ENCODE assay signal across 31 cellular contexts in the genomic region with DNA sequence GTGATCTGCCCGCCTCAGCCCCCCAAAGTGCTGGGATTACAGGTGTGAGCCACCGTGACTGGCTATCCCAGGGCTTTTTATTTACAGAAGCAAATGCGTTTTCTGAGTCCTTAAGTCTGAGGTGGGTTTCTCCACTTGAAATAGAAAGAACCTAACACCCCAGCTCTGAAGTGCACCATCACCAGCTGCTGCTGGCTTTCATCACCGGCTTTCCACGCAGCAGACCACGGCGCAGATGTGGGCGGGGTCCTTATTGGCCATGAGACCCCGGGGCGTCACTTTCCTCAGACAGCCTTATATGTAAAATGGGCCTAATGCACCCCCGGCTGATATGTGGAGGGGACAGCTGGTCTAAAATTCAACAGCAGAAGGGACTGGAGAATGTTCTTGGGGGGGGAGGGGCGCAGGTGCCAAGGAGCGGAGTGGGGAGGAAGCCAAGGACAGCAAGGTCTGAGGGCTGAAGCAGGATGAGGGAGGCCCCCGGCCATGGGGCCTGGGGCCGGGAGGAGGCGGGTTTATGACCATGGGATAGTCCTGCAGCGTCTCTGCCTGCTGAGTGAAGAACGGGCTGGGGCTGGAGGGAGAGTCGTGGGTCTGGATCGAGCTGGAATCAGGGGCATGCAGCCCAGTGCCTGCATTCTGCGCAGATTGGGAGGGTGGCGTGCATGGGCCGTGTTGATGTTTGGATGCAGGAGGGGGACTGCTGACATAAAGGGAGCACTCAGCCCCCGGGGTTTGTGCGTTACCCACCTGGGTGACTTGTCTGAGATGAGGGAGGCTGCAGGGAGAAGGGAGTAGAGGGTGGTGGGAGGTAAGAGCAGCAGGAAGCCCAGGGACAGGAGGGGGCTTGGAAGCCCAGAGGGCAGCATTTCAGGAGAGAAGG. TPM values are rescaled to one million over a fixed set of nuclear protein-coding genes. Genes with fewer than 3 reads are reported as not detected.
DNase-seq lines count a peak whose midpoint lies in the region; ATAC-seq and TF ChIP-seq lines count a peak whose summit lies in the region.
"Had no signal": no experiment of that assay in that cellular context is flagged by ENCODE, and none has a peak within 500 bp of the region (broad histone marks: within the 10 kb centered on the region; RNA-seq: fewer than 3 reads in every experiment).

No MANE protein-coding gene starts in this region.

- H3K27me3 Mint-ChIP-seq in GM23338 (ENCODE audit: insufficient read depth, low read depth, poor library complexity) (peaks cover 3% of the 10 kb centered on the region), glutamatergic neuron (ENCODE audit: unreplicated experiment) (peaks cover 11% of the 10 kb centered on the region), osteocyte (ENCODE audit: unreplicated experiment) (peaks cover 2% of the 10 kb centered on the region)

- intact Hi-C loops in cardiac septum (cut with DNase I) (no loop called here), esophagus squamous epithelium (cut with DNase I) (no loop called here)

- no peak for TF ChIP-seq POLR2A in esophagus squamous epithelium (IDR thresholded peaks at IDR 0.05)

- H3F3A ChIP-seq in GM23338 (replicated peaks; ENCODE audit: low read depth), result no peaks in the 10 kb centered on the region

- DNase-seq in GM23338 (ENCODE audit: low spot score) (no peak), caudate nucleus (lab: John Stamatoyannopoulos, UW) (peak in 1 of 61 donors; percentile 72), glutamatergic neuron (no peak), osteocyte (ENCODE audit: extremely low spot score, unreplicated experiment) (peak; percentile 77), NAMALWA (ENCODE audit: low spot score) (no peak), NCI-H1092 treated with DMSO at 0.1 percent for 48 hours (lab: John Stamatoyannopoulos, UW) (no peak), cardiac septum (ENCODE audit: low spot score) (no peak), esophagus squamous epithelium (lab: John Stamatoyannopoulos, UW) (no peak)
- DNase-seq: activated CD4-positive, alpha-beta T cell treated with anti-CD3 and anti-CD28 coated beads for 36 hours; activated CD8-positive, alpha-beta T cell treated with anti-CD3 and anti-CD28 coated beads, Interleukin-2, amount 10 ng/mL, durations not matched to agents 7 days and 5 days; CD4-positive, alpha-beta memory T cell; hypothalamus; Kasumi-1; left lung; mesendoderm; NCI-H1436 treated with DMSO at 0.1 percent for 48 hours; NCI-H2081 treated with DMSO at 0.1 percent for 48 hours; NCI-H226; NCI-H748 treated with DMSO at 0.1 percent for 48 hours; psoas muscle; sigmoid colon; stimulated activated CD4-positive, alpha-beta T cell treated with anti-CD3 and anti-CD28 coated beads, Interleukin-4, amount 100 ng/mL, for 24 hours; SW 1271; T-helper 9 cell; transverse colon had no signal

- no peaks in the 10 kb centered on the region for H3K4me1 ChIP-seq in GM23338 (ENCODE audit: insufficient read depth)
- no peaks in the 10 kb centered on the region for H3K4me1 ChIP-seq in esophagus squamous epithelium
- H3K4me1 ChIP-seq: ascending aorta, left lung, psoas muscle, sigmoid colon, transverse colon had no signal

- no peak overlapping the region for H3K4me3 Mint-ChIP-seq in GM23338
- peak overlapping the region; percentile 59 for H3K4me3 Mint-ChIP-seq in glutamatergic neuron (ENCODE audit: unreplicated experiment)
- no peak overlapping the region for H3K4me3 Mint-ChIP-seq in osteocyte (ENCODE audit: unreplicated experiment)
- H3K4me3 Mint-ChIP-seq: activated CD4-positive, alpha-beta T cell treated with anti-CD3 and anti-CD28 coated beads for 36 hours; activated CD8-positive, alpha-beta T cell treated with anti-CD3 and anti-CD28 coated beads, Interleukin-2, amount 10 ng/mL, durations not matched to agents 7 days and 5 days; activated naive CD4-positive, alpha-beta T cell treated with anti-CD3 and anti-CD28 coated beads, Interleukin-2, amount 50 U/mL, for 24 hours; CD4-positive, alpha-beta memory T cell had no signal

- H3K9me3 Mint-ChIP-seq in GM23338 (peaks cover 21% of the 10 kb centered on the region), glutamatergic neuron (ENCODE audit: unreplicated experiment) (peaks cover 21% of the 10 kb centered on the region), osteocyte (ENCODE audit: unreplicated experiment) (peaks cover 6% of the 10 kb centered on the region)
- H3K9me3 Mint-ChIP-seq: activated T-helper 2 cell treated with anti-CD3 and anti-CD28 coated beads, Interferon-gamma antibody, Interleukin-2, Interleukin-4, amounts not matched to agents 10 μg/mL and 5 μg/mL and 100 μg/mL, durations not matched to agents 14 hours and 24 hours and 36 hours had no signal

- ATAC-seq in GM23338, result peak; percentile 50
- ATAC-seq: activated CD4-positive, alpha-beta T cell treated with anti-CD3 and anti-CD28 coated beads for 36 hours; activated CD8-positive, alpha-beta T cell treated with anti-CD3 and anti-CD28 coated beads, Interleukin-2, amount 10 ng/mL, durations not matched to agents 7 days and 5 days; HCT116; left lung; psoas muscle had no signal

- H3K27ac Mint-ChIP-seq in GM23338 (peak overlapping the region; percentile 19; the same call in 1 of the 2 replicates), glutamatergic neuron (ENCODE audit: unreplicated experiment) (peak overlapping the region; percentile 95), osteocyte (ENCODE audit: unreplicated experiment) (no peak overlapping the region)
- H3K27ac Mint-ChIP-seq: activated CD4-positive, alpha-beta T cell treated with anti-CD3 and anti-CD28 coated beads for 36 hours; activated CD8-positive, alpha-beta T cell treated with anti-CD3 and anti-CD28 coated beads, Interleukin-2, amount 10 ng/mL, durations not matched to agents 7 days and 5 days; activated naive CD4-positive, alpha-beta T cell treated with anti-CD3 and anti-CD28 coated beads, Interleukin-2, amount 50 U/mL, for 24 hours; activated T-helper 2 cell treated with anti-CD3 and anti-CD28 coated beads, Interferon-gamma antibody, Interleukin-2, Interleukin-4, amounts not matched to agents 10 μg/mL and 5 μg/mL and 100 μg/mL, durations not matched to agents 14 hours and 24 hours and 36 hours; CD4-positive, alpha-beta memory T cell had no signal

- no peak overlapping the region for H3K27ac ChIP-seq in GM23338 (ENCODE audit: low read depth)
- H3K27ac ChIP-seq in caudate nucleus (ENCODE audit: low read depth, low read length), result peak overlapping the region; percentile 16
- H3K27ac ChIP-seq in esophagus squamous epithelium, result no peak overlapping the region
- H3K27ac ChIP-seq: ascending aorta, cardiac muscle cell, left lung, neutrophil had no signal

- H4K20me1 ChIP-seq in GM23338 (replicated peaks; ENCODE audit: insufficient read depth), result no peaks in the 10 kb centered on the region

- H3K9me2 ChIP-seq in GM23338 (ENCODE audit: insufficient read depth), result no peaks in the 10 kb centered on the region

- no peak overlapping the region for H2AFZ ChIP-seq in GM23338

- WGBS in esophagus squamous epithelium, 2 donors, result 71 to 79% methylated on average over 16 to 18 of the region's 25 CpGs

- H3K4me1 Mint-ChIP-seq in GM23338 (peaks cover 11% of the 10 kb centered on the region), glutamatergic neuron (ENCODE audit: low read depth, unreplicated experiment) (peaks cover 33% of the 10 kb centered on the region), osteocyte (ENCODE audit: unreplicated experiment) (peaks cover 7% of the 10 kb centered on the region)
- H3K4me1 Mint-ChIP-seq: activated CD4-positive, alpha-beta T cell treated with anti-CD3 and anti-CD28 coated beads for 36 hours; activated naive CD4-positive, alpha-beta T cell treated with anti-CD3 and anti-CD28 coated beads, Interleukin-2, amount 50 U/mL, for 24 hours; CD4-positive, alpha-beta memory T cell had no signal

- H3K36me3 Mint-ChIP-seq in GM23338 (ENCODE audit: low read depth) (peaks cover 10% of the 10 kb centered on the region; the same call in 1 of the 3 replicates), glutamatergic neuron (ENCODE audit: unreplicated experiment) (peaks cover 20% of the 10 kb centered on the region), osteocyte (ENCODE audit: unreplicated experiment) (no peaks in the 10 kb centered on the region)
- H3K36me3 Mint-ChIP-seq: CD4-positive, alpha-beta memory T cell had no signal

- no peak for TF ChIP-seq CTCF in GM23338 (conservative IDR thresholded peaks at IDR 0.05; ENCODE audit: low read depth in 2 of 2)
- no peak for TF ChIP-seq CTCF in glutamatergic neuron (IDR thresholded peaks at IDR 0.05; ENCODE audit: partially characterized antibody, unreplicated experiment)
- TF ChIP-seq CTCF in osteocyte (IDR thresholded peaks at IDR 0.05), result no peak
- TF ChIP-seq CTCF in esophagus squamous epithelium (IDR thresholded peaks at IDR 0.05), result no peak

- no peak overlapping the region for H3K4me3 ChIP-seq in GM23338
- H3K4me3 ChIP-seq in esophagus squamous epithelium, result no peak overlapping the region
- H3K4me3 ChIP-seq: ascending aorta, cardiac muscle cell, left lung, psoas muscle, sigmoid colon, transverse colon had no signal

- no peaks in the 10 kb centered on the region for H3K79me2 ChIP-seq in GM23338 (replicated peaks; ENCODE audit: insufficient read depth)

- no peak overlapping the region for H3K4me2 ChIP-seq in GM23338

- H3K27me3 ChIP-seq in GM23338 (ENCODE audit: insufficient read depth) (no peaks in the 10 kb centered on the region), esophagus squamous epithelium (peaks cover 0 to 26% (median 0%) of the 10 kb centered on the region in 4 donors)
- H3K27me3 ChIP-seq: ascending aorta, cardiac muscle cell, neutrophil, transverse colon had no signal

- H3K36me3 ChIP-seq in GM23338 (ENCODE audit: insufficient read depth), result 0 out of 2 replicates have a peak, but pooled peaks cover 4% of the 10 kb centered on the region
- H3K36me3 ChIP-seq in esophagus squamous epithelium, result no peaks in the 10 kb centered on the region
- H3K36me3 ChIP-seq: ascending aorta, cardiac muscle cell, left lung, neutrophil, sigmoid colon, transverse colon had no signal

- peaks cover 0 to under 1% (median 0%) of the 10 kb centered on the region in 3 donors for H3K9me3 ChIP-seq in esophagus squamous epithelium
- H3K9me3 ChIP-seq: ascending aorta, left lung, neutrophil, psoas muscle, sigmoid colon, transverse colon had no signal

TF ChIP-seq in GM23338, 12 proteins besides CTCF, POLR2A, EP300 and RAD21 (continues in another document):
- TF ChIP-seq ZNF331 (CRISPR knock-in tag; IDR thresholded peaks at IDR 0.05; ENCODE audit: low read depth), result no peak
- TF ChIP-seq EZH2phosphoT487 (IDR thresholded peaks at IDR 0.05; ENCODE audit: unreplicated experiment), result no peak
- TF ChIP-seq JUNB (IDR thresholded peaks at IDR 0.05; ENCODE audit: unreplicated experiment), result no peak
- TF ChIP-seq POLR2AphosphoS5 (IDR thresholded peaks at IDR 0.05; ENCODE audit: low read depth), result no peak
- no peak for TF ChIP-seq CREB1 (CRISPR knock-in tag; IDR thresholded peaks at IDR 0.05; ENCODE audit: low read depth)
- no peak for TF ChIP-seq NANOG (IDR thresholded peaks at IDR 0.05; ENCODE audit: borderline replicate concordance)
- TF ChIP-seq EZH2 (IDR thresholded peaks at IDR 0.05; ENCODE audit: low read depth, unreplicated experiment), result no peak

RNA-seq across cellular contexts. Expression of a gene that starts 30.3 kb away (rescaled TPM):
- total RNA-seq in GM23338 (2014; rRNA removed; shearing (Covaris generic)), result 0.42 and 2.6 TPM in 2 replicates
- 0.40 and 0.77 TPM in 2 replicates for polyA plus RNA-seq in GM23338 (2016; fragmentation: Nextera tagmentation; extraction: Ambion mirVana)
- total RNA-seq in glutamatergic neuron (ENCODE audit: unreplicated experiment), result 21.1 TPM
- total RNA-seq in osteocyte, result not detected in 2 replicates
- 0.40 TPM for total RNA-seq in cardiac septum
- total RNA-seq in esophagus squamous epithelium, result under 1 TPM in 2 of 4 donors, not detected in 2; 0.19 to 0.26 TPM
- total RNA-seq: activated CD4-positive, alpha-beta T cell treated with anti-CD3 and anti-CD28 coated beads for 36 hours; activated CD8-positive, alpha-beta T cell treated with anti-CD3 and anti-CD28 coated beads, Interleukin-2, amount 10 ng/mL, durations not matched to agents 7 days and 5 days; activated T-helper 2 cell treated with anti-CD3 and anti-CD28 coated beads, Interferon-gamma antibody, Interleukin-2, Interleukin-4, amounts not matched to agents 10 μg/mL and 5 μg/mL and 100 μg/mL, durations not matched to agents 14 hours and 24 hours and 36 hours; ascending aorta; CD4-positive, alpha-beta memory T cell; left lung; psoas muscle had no signal
- polyA plus RNA-seq: CD4-positive, alpha-beta memory T cell had no signal
